Comparison of ENCODE assay signal across 8 cellular contexts in the genomic region with DNA sequence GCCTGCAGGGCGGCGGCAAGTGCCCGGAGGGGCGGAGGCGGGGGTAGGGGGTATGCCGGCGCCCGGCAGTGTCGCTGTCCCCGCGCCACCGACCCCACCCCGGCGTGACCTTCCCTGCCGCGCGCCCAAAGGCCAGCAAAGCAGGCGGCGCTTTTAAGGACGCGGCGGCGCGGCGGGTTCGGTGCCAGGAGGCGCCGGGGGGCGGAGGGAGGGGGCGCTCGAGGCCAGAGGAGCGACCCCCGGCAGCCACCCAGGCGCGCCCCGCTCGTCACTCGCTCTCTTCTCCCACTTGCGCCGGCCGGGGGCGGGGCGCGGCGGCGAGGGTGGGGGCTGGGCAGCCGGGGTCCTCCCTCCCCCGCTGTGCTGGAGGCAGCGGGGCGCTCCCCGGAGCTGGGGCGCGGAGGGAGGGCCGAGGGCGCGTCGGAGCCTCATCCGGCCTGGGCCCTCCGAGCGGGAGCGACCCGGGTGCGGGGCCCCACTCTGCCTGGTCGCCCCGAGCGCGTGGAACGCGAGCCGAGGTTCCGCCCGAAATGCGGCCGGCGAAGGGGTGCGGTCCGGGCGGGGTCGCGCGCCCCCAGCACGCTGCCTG. TPM values are rescaled to one million over a fixed set of nuclear protein-coding genes. Genes with fewer than 3 reads are reported as not detected.
A peak's percentile ranks its signal among the peaks of the same experiment; 100 is the strongest.
DNase-seq lines count a peak whose midpoint lies in the region; ATAC-seq, FAIRE-seq and TF ChIP-seq lines count a peak whose summit lies in the region.

No MANE protein-coding gene starts in this region.

- intact Hi-C loops in heart left ventricle (cut with DNase I), result loop anchor here in 4 of 10 donors (2.0 to 10.0 kb wide), 4 partner anchors 40 to 94 kb away; no protein-coding TSS in a partner anchor
- intact Hi-C loops in posterior cingulate gyrus (cut with DNase I), result loop anchor here (5.0 kb wide), 1 partner anchor 41 kb away; no protein-coding TSS in a partner anchor

- H3K27me3 Mint-ChIP-seq in activated CD8-positive, alpha-beta T cell treated with anti-CD3 and anti-CD28 coated beads, Interleukin-2, amount 10 ng/mL, durations not matched to agents 7 days and 5 days (ENCODE audit: low read depth), result peaks cover 40% of the 10 kb centered on the region

- peak overlapping the region; percentile 61 to 91 (median 77) for H3K4me3 ChIP-seq in heart left ventricle

- H3K27ac ChIP-seq in heart left ventricle, result peak overlapping the region; percentile 79 to 100 (median 97)

- WGBS in heart left ventricle, 4 donors, result 1 to 2% (median 1%) methylated on average over 13 to 82 of the region's 82 CpGs

- H3K4me1 ChIP-seq in heart left ventricle, result peaks cover 5 to 60% (median 39%) of the 10 kb centered on the region in 12 donors

- ATAC-seq in activated CD8-positive, alpha-beta T cell treated with anti-CD3 and anti-CD28 coated beads, Interleukin-2, amount 10 ng/mL, durations not matched to agents 7 days and 5 days, result peak; percentile 48
- ATAC-seq in heart left ventricle, result peak in 3 of 4 donors; percentile 18 to 62 (median 56)

- peak in 3 of 12 donors; percentile 7 to 17 (median 12) for TF ChIP-seq CTCF in heart left ventricle (IDR thresholded peaks at IDR 0.05)

- H3K4me3 Mint-ChIP-seq in activated CD8-positive, alpha-beta T cell treated with anti-CD3 and anti-CD28 coated beads, Interleukin-2, amount 10 ng/mL, durations not matched to agents 7 days and 5 days, result peak overlapping the region; percentile 63

- CTCF ChIA-PET in activated CD8-positive, alpha-beta T cell treated with anti-CD3 and anti-CD28 coated beads, Interleukin-2, amount 10 ng/mL, durations not matched to agents 7 days and 5 days (lab: Charles Lee), result no interaction called here

- no peak for FAIRE-seq in RCC 7860 (lab: Jason Lieb, UNC)

- TF ChIP-seq POLR2A in heart left ventricle (IDR thresholded peaks at IDR 0.05), result no peak

- DNase-seq in NCI-H146 (lab: John Stamatoyannopoulos, UW) (peak; percentile 40), NCI-H146 treated with DMSO at 0.1 percent for 48 hours (lab: John Stamatoyannopoulos, UW; ENCODE audit: unreplicated experiment) (no peak), heart left ventricle (peak; percentile 70 to 81 (median 72)), posterior cingulate gyrus (peak in 9 of 10 donors; percentile 58 to 96 (median 69)), NCI-H2081 (lab: John Stamatoyannopoulos, UW) (no peak), NCI-H524 treated with DMSO at 0.1 percent for 48 hours (lab: John Stamatoyannopoulos, UW) (no peak), RCC 7860 (ENCODE audit: low spot score) (no peak)
- DNase-seq in activated CD8-positive, alpha-beta T cell treated with anti-CD3 and anti-CD28 coated beads, Interleukin-2, amount 10 ng/mL, durations not matched to agents 7 days and 5 days, result no peak

- no peaks in the 10 kb centered on the region for H3K9me3 ChIP-seq in heart left ventricle

- no peak overlapping the region for H3K27ac Mint-ChIP-seq in activated CD8-positive, alpha-beta T cell treated with anti-CD3 and anti-CD28 coated beads, Interleukin-2, amount 10 ng/mL, durations not matched to agents 7 days and 5 days

- H3K36me3 Mint-ChIP-seq in activated CD8-positive, alpha-beta T cell treated with anti-CD3 and anti-CD28 coated beads, Interleukin-2, amount 10 ng/mL, durations not matched to agents 7 days and 5 days (ENCODE audit: low read depth), result no peaks in the 10 kb centered on the region

- H3K27me3 ChIP-seq in heart left ventricle, result peaks cover 0 to 5% (median 0%) of the 10 kb centered on the region in 9 donors

- no peaks in the 10 kb centered on the region for H3K36me3 ChIP-seq in heart left ventricle

- POLR2A ChIA-PET in activated CD8-positive, alpha-beta T cell treated with anti-CD3 and anti-CD28 coated beads, Interleukin-2, amount 10 ng/mL, durations not matched to agents 7 days and 5 days (lab: Charles Lee), result no interaction called here

- H3K9me3 Mint-ChIP-seq in activated CD8-positive, alpha-beta T cell treated with anti-CD3 and anti-CD28 coated beads, Interleukin-2, amount 10 ng/mL, durations not matched to agents 7 days and 5 days (ENCODE audit: insufficient read depth), result no peaks in the 10 kb centered on the region

- peaks cover 7% of the 10 kb centered on the region for H3K4me1 Mint-ChIP-seq in activated CD8-positive, alpha-beta T cell treated with anti-CD3 and anti-CD28 coated beads, Interleukin-2, amount 10 ng/mL, durations not matched to agents 7 days and 5 days (ENCODE audit: low read depth)

RNA-seq across cellular contexts. Expression of gene BAHCC1, which starts 8.5 kb away (rescaled TPM):
- total RNA-seq in activated CD8-positive, alpha-beta T cell treated with anti-CD3 and anti-CD28 coated beads, Interleukin-2, amount 10 ng/mL, durations not matched to agents 7 days and 5 days, result under 1 TPM; 0.87 to 0.91 TPM
- total RNA-seq in heart left ventricle, result 10 to 100 TPM in 3 of 9 donors, 1 to 10 TPM in 6; 6.0 to 19.6 (median 9.3) TPM
- 1 to 10 TPM; 7.6 to 8.5 TPM for polyA plus RNA-seq in heart left ventricle

Comparison
In these comparisons a context has a peak if more than half of its experiments do, and no peak if none do; other contexts are left out.
1. DNase-seq: peak in NCI-H146 (single experiment), heart left ventricle (5 of 5) and posterior cingulate gyrus (9 of 10); none in NCI-H146 treated with DMSO at 0.1 percent for 48 hours (single experiment), activated CD8-positive, alpha-beta T cell treated with anti-CD3 and anti-CD28 coated beads, Interleukin-2, amount 10 ng/mL, durations not matched to agents 7 days and 5 days (single experiment), NCI-H2081 (0 of 2), NCI-H524 treated with DMSO at 0.1 percent for 48 hours (single experiment) and RCC 7860 (single experiment).